Comparison of ENCODE assay signal across 15 cellular contexts in genomic region chr11:66877585-66877984, GRCh38. TPM values are rescaled to one million over a fixed set of nuclear protein-coding genes. Genes with fewer than 3 reads are reported as not detected.
DNase-seq lines count a peak whose midpoint lies in the region; ATAC-seq, FAIRE-seq and TF ChIP-seq lines count a peak whose summit lies in the region.
"Had no signal": no experiment of that assay in that cellular context is flagged by ENCODE, and none has a peak within 500 bp of the region (broad histone marks: within the 10 kb centered on the region; RNA-seq: fewer than 3 reads in every experiment).

No MANE protein-coding gene starts in this region.

- H3K4me3 Mint-ChIP-seq in stimulated activated naive B cell treated with anti-CD40 and anti-IgM and Interleukin-4, amounts not matched to agents 10 μg/mL and 1 μg/mL and 100 μg/mL, for 72 hours: no peak overlapping the region
- H3K4me3 Mint-ChIP-seq: CD8-positive, alpha-beta T cell had no signal

- H3K36me3 Mint-ChIP-seq in stimulated activated naive B cell treated with anti-CD40 and anti-IgM and Interleukin-4, amounts not matched to agents 10 μg/mL and 1 μg/mL and 100 μg/mL, for 72 hours: no peaks in the 10 kb centered on the region
- H3K36me3 Mint-ChIP-seq: CD8-positive, alpha-beta T cell had no signal

- no peaks in the 10 kb centered on the region for H3K36me3 ChIP-seq in GM23248 (ENCODE audit: low read depth)
- no peaks in the 10 kb centered on the region for H3K36me3 ChIP-seq in bronchial epithelial cell (ENCODE audit: control insufficient read depth, insufficient read depth, low read length)
- H3K36me3 ChIP-seq: BE2C, MG63 had no signal

- no peak for TF ChIP-seq CTCF in AG10803 (conservative IDR thresholded peaks at IDR 0.05; ENCODE audit: low read length)
- no peak for TF ChIP-seq CTCF in bronchial epithelial cell (IDR thresholded peaks at IDR 0.05; ENCODE audit: insufficient read depth, low read length, severe bottlenecking)

- DNase-seq in AG10803 (ENCODE audit: low read depth) (peak; percentile 22), GM23248 (peak; percentile 20), bronchial epithelial cell (ENCODE audit: low read depth) (peak; percentile 67), left kidney (ENCODE audit: low read depth, low spot score) (peak; percentile 54), head of caudate nucleus (no peak)
- no peak for DNase-seq in stimulated activated naive B cell treated with anti-CD40 and anti-IgM and Interleukin-4, amounts not matched to agents 10 μg/mL and 1 μg/mL and 100 μg/mL, for 72 hours
- no peak for DNase-seq in activated CD4-positive, alpha-beta T cell treated with anti-CD3 and anti-CD28 coated beads, Interleukin-2, amount 50 U/mL, for 48 hours
- DNase-seq: BE2C; CD8-positive, alpha-beta T cell; KG1; MG63; NCI-H1105; NCI-H1694 treated with DMSO at 0.1 percent for 48 hours; NCI-H524 treated with DMSO at 0.1 percent for 48 hours had no signal

- no peak overlapping the region for H3K27ac Mint-ChIP-seq in stimulated activated naive B cell treated with anti-CD40 and anti-IgM and Interleukin-4, amounts not matched to agents 10 μg/mL and 1 μg/mL and 100 μg/mL, for 72 hours
- H3K27ac Mint-ChIP-seq: CD8-positive, alpha-beta T cell had no signal

- in situ Hi-C loops in GM23248 (cut with MboI): no loop called here

- no peaks in the 10 kb centered on the region for H3K9me3 ChIP-seq in GM23248 (ENCODE audit: low read depth)
- H3K9me3 ChIP-seq: BE2C, MG63 had no signal

- H4K20me1 ChIP-seq in GM23248 (ENCODE audit: insufficient read depth): no peaks in the 10 kb centered on the region

- H3K27me3 Mint-ChIP-seq in stimulated activated naive B cell treated with anti-CD40 and anti-IgM and Interleukin-4, amounts not matched to agents 10 μg/mL and 1 μg/mL and 100 μg/mL, for 72 hours: peaks cover 15 to 23% of the 10 kb centered on the region in 2 donors

- no peak overlapping the region for H3K4me2 ChIP-seq in GM23248 (ENCODE audit: unreplicated experiment)

- no peak for FAIRE-seq in bronchial epithelial cell (lab: Jason Lieb, UNC)
- FAIRE-seq: H1 had no signal

- no peaks in the 10 kb centered on the region for H3K9me2 ChIP-seq in GM23248 (ENCODE audit: insufficient read depth)

- peaks cover 0 to 1% of the 10 kb centered on the region in 2 donors for H3K4me1 Mint-ChIP-seq in stimulated activated naive B cell treated with anti-CD40 and anti-IgM and Interleukin-4, amounts not matched to agents 10 μg/mL and 1 μg/mL and 100 μg/mL, for 72 hours

- H3K27ac ChIP-seq in GM23248: no peak overlapping the region

- WGBS in GM23248 (ENCODE audit: low coverage in 1 of 2, low lambda C conversion rate in 2 of 2, missing lambda C conversion rate in 2 of 2), 2 experiments: 46 to 52% methylated on average over 2 of the region's 2 CpGs

- H3K79me2 ChIP-seq in GM23248 (ENCODE audit: insufficient read depth): no peaks in the 10 kb centered on the region

- H3K27me3 ChIP-seq in GM23248 (replicated peaks; ENCODE audit: insufficient read depth) (no peaks in the 10 kb centered on the region), bronchial epithelial cell (ENCODE audit: control insufficient read depth, insufficient read depth, low read length) (no peaks in the 10 kb centered on the region)
- H3K27me3 ChIP-seq: BE2C, MG63 had no signal

- H3K4me3 ChIP-seq in AG10803 (ENCODE audit: low read length): no peak overlapping the region
- no peak overlapping the region for H3K4me3 ChIP-seq in GM23248
- H3K4me3 ChIP-seq in bronchial epithelial cell (ENCODE audit: low read depth, low read length): no peak overlapping the region
- H3K4me3 ChIP-seq: MG63 had no signal

- no peaks in the 10 kb centered on the region for H3K4me1 ChIP-seq in GM23248 (ENCODE audit: insufficient read depth)

- intact Hi-C loops in head of caudate nucleus (cut with DNase I): no loop called here

- H3K9ac ChIP-seq in GM23248: no peak overlapping the region

- no peaks in the 10 kb centered on the region for H3F3A ChIP-seq in GM23248 (ENCODE audit: insufficient read depth)

- H3K9me3 Mint-ChIP-seq in stimulated activated naive B cell treated with anti-CD40 and anti-IgM and Interleukin-4, amounts not matched to agents 10 μg/mL and 1 μg/mL and 100 μg/mL, for 72 hours: no peaks in the 10 kb centered on the region
- H3K9me3 Mint-ChIP-seq: CD8-positive, alpha-beta T cell had no signal

- H2AFZ ChIP-seq in GM23248: no peak overlapping the region

- no peak for ATAC-seq in stimulated activated naive B cell treated with anti-CD40 and anti-IgM and Interleukin-4, amounts not matched to agents 10 μg/mL and 1 μg/mL and 100 μg/mL, for 72 hours (replicated peaks)
- ATAC-seq: CD8-positive, alpha-beta T cell had no signal

RNA-seq across cellular contexts. Expression of gene LRFN4, which starts 20.7 kb away (rescaled TPM):
- 38.3 and 42.2 TPM in 2 replicates for total RNA-seq in GM23248 (2014; rRNA removed; shearing (Covaris generic))
- 5.4 and 5.9 TPM in 2 replicates for polyA plus RNA-seq in GM23248 (2016; fragmentation: Nextera tagmentation; extraction: Ambion mirVana)
- total RNA-seq in bronchial epithelial cell: 13.1 and 16.3 TPM in 2 replicates

RNA-seq across cellular contexts. Expression of gene RCE1, which starts 34.3 kb away (rescaled TPM):
- 10.0 and 19.2 TPM in 2 replicates for total RNA-seq in GM23248 (2014; rRNA removed; shearing (Covaris generic))
- polyA plus RNA-seq in GM23248 (2016; fragmentation: Nextera tagmentation; extraction: Ambion mirVana): 15.9 and 16.6 TPM in 2 replicates
- total RNA-seq in bronchial epithelial cell: 17.4 and 26.8 TPM in 2 replicates

Comparison
In these comparisons a context has a peak if more than half of its experiments do, and no peak if none do; other contexts are left out.
1. DNase-seq: peak in AG10803 (single experiment), GM23248 (single experiment), bronchial epithelial cell (single experiment) and left kidney (single experiment); none in stimulated activated naive B cell treated with anti-CD40 and anti-IgM and Interleukin-4, amounts not matched to agents 10 μg/mL and 1 μg/mL and 100 μg/mL, for 72 hours (single experiment), activated CD4-positive, alpha-beta T cell treated with anti-CD3 and anti-CD28 coated beads, Interleukin-2, amount 50 U/mL, for 48 hours (0 of 2) and head of caudate nucleus (0 of 42).